Comparison of ENCODE assay signal across 8 cellular contexts in genomic region chr6:12288844-12289654, GRCh38.
A peak's percentile ranks its signal among the peaks of the same experiment; 100 is the strongest.
DNase-seq lines count a peak whose midpoint lies in the region; ATAC-seq, FAIRE-seq and TF ChIP-seq lines count a peak whose summit lies in the region.

No MANE protein-coding gene starts in this region.

- H3K9me3 ChIP-seq in tibial artery: no peaks in the 10 kb centered on the region

- intact Hi-C loops in tibial artery (cut with DNase I; ENCODE audit: low total_unique reads): no loop called here

- peak overlapping the region; percentile 89 for H3K4me3 Mint-ChIP-seq in nephron progenitor cell

- H3K27me3 Mint-ChIP-seq in nephron progenitor cell (ENCODE audit: low read depth, poor library complexity): peaks cover 48% of the 10 kb centered on the region

- TF ChIP-seq CTCF in nephron progenitor cell (IDR thresholded peaks at IDR 0.05): peak; percentile 83
- TF ChIP-seq CTCF in tibial artery (IDR thresholded peaks at IDR 0.05): peak; percentile 66 to 75

- H3K27ac ChIP-seq in tibial artery: peak overlapping the region; percentile 50 to 64

- DNase-seq in CD1c-positive myeloid dendritic cell (ENCODE audit: extremely low spot score) (peak; percentile 73), H54 (ENCODE audit: insufficient read length, low spot score) (no peak), NOMO-1 treated with dmso at 0.1 percent for 144 hours (lab: John Stamatoyannopoulos, UW; ENCODE audit: unreplicated experiment) (peak; percentile 26), activated T-cell treated with anti-CD3 and anti-CD28 coated beads for 4 hours (peak; percentile 28), fibroblast of peridontal ligament (ENCODE audit: extremely low read depth) (peak; percentile 75), nephron progenitor cell (peak; percentile 71), tibial artery (peak in 1 of 2 donors; percentile 58)

- H3K4me3 ChIP-seq in tibial artery: peak overlapping the region; percentile 54 to 55

- peaks cover 33% of the 10 kb centered on the region for H3K4me1 Mint-ChIP-seq in nephron progenitor cell

- no peak for ATAC-seq in GM19324 (IDR thresholded peaks at IDR 0.05; ENCODE audit: low FRiP score, unreplicated experiment)

- H3K36me3 ChIP-seq in tibial artery: no peaks in the 10 kb centered on the region

- H3K9me3 Mint-ChIP-seq in nephron progenitor cell: no peaks in the 10 kb centered on the region

- H3K27ac Mint-ChIP-seq in nephron progenitor cell: no peak overlapping the region

- peak; percentile 83 for FAIRE-seq in H54 (lab: Jason Lieb, UNC)

- TF ChIP-seq POLR2A in H54 (IDR thresholded peaks at IDR 0.05; ENCODE audit: low read depth, low read length): no peak

- no peaks in the 10 kb centered on the region for H3K36me3 Mint-ChIP-seq in nephron progenitor cell (ENCODE audit: low read depth)

- H3K4me1 ChIP-seq in tibial artery: peaks cover 0 to 49% (median 34%) of the 10 kb centered on the region in 4 donors

- H3K27me3 ChIP-seq in tibial artery: no peaks in the 10 kb centered on the region
